In genomic region chr6:7880718-7881107, GRCh38 we compare ENCODE assay signal across 26 cellular contexts.
"Had no signal": no experiment of that assay in that cellular context is flagged by ENCODE, and none has a peak within 500 bp of the region (broad histone marks: within the 10 kb centered on the region; RNA-seq: fewer than 3 reads in every experiment).

No MANE protein-coding gene starts in this region.

- DNase-seq: colonic mucosa; effector CD8-positive, alpha-beta T cell; endodermal cell; foreskin keratinocyte; heart left ventricle; hippocampal formation; left cardiac atrium; left lung; mesendoderm; naive thymus-derived CD8-positive, alpha-beta T cell; nephron progenitor cell; nucleus accumbens; sigmoid colon; stimulated activated CD4-positive, alpha-beta T cell treated with anti-CD3 and anti-CD28 coated beads, Interleukin-4, amount 100 ng/mL, for 4 hours; stimulated activated naive CD8-positive, alpha-beta T cell treated with anti-CD3 and anti-CD28 coated beads, Interleukin-15, Interleukin-2, amounts not matched to agents 100 U/mL and 50 U/mL, for 24 hours; substantia nigra had no signal

- FAIRE-seq: islet of Langerhans, urothelium cell line had no signal

- H3K9me3 ChIP-seq: colonic mucosa, esophagus muscularis mucosa, gastroesophageal sphincter, heart left ventricle, left lung, prostate gland, right atrium auricular region, sigmoid colon, thoracic aorta, tibial nerve, upper lobe of left lung had no signal

- H3K27ac ChIP-seq: colonic mucosa, esophagus muscularis mucosa, foreskin keratinocyte, gastroesophageal sphincter, heart left ventricle, left lung, prostate gland, right atrium auricular region, sigmoid colon, thoracic aorta, tibial nerve, upper lobe of left lung had no signal

- ATAC-seq: foreskin keratinocyte; gastroesophageal sphincter; heart left ventricle; left cardiac atrium; left lung; naive thymus-derived CD8-positive, alpha-beta T cell; stimulated activated memory B cell treated with anti-CD40 and anti-IgM and Interleukin-4, amounts not matched to agents 10 μg/mL and 1 μg/mL and 100 μg/mL, for 72 hours; stimulated activated naive CD8-positive, alpha-beta T cell treated with anti-CD3 and anti-CD28 coated beads, Interleukin-15, Interleukin-2, amounts not matched to agents 100 U/mL and 50 U/mL, for 24 hours had no signal

- H3K27me3 ChIP-seq: colonic mucosa, esophagus muscularis mucosa, foreskin keratinocyte, gastroesophageal sphincter, heart left ventricle, left lung, right atrium auricular region, sigmoid colon, tibial nerve, upper lobe of left lung had no signal

- H3K4me1 ChIP-seq: colonic mucosa, esophagus muscularis mucosa, foreskin keratinocyte, gastroesophageal sphincter, heart left ventricle, left lung, prostate gland, right atrium auricular region, sigmoid colon, tibial nerve, upper lobe of left lung had no signal

- H3K4me3 ChIP-seq: colonic mucosa, esophagus muscularis mucosa, gastroesophageal sphincter, heart left ventricle, left lung, prostate gland, right atrium auricular region, sigmoid colon, thoracic aorta, tibial nerve, upper lobe of left lung had no signal
